In genomic region chr16:53503270-53503911, GRCh38 we compare ENCODE assay signal across 8 cellular contexts. TPM values are rescaled to one million over a fixed set of nuclear protein-coding genes. Genes with fewer than 3 reads are reported as not detected.
DNase-seq lines count a peak whose midpoint lies in the region; ATAC-seq and TF ChIP-seq lines count a peak whose summit lies in the region.

No MANE protein-coding gene starts in this region.

- ATAC-seq in HG03457 (IDR thresholded peaks at IDR 0.05; ENCODE audit: unreplicated experiment): peak; percentile 97

- peak; percentile 100 for DNase-seq in BJ (ENCODE audit: low read depth)
- peak; percentile 70 for DNase-seq in GM19240 (ENCODE audit: insufficient read length, low spot score)
- DNase-seq in NCI-H524 (lab: John Stamatoyannopoulos, UW): peak; percentile 100
- DNase-seq in activated CD4-positive, alpha-beta T cell treated with anti-CD3 and anti-CD28 coated beads for 4 hours: peak; percentile 99 to 100
- peak; percentile 99 for DNase-seq in kidney glomerular epithelial cell (lab: John Stamatoyannopoulos, UW)
- peak; percentile 99 to 100 for DNase-seq in stimulated activated CD4-positive, alpha-beta T cell treated with anti-CD3 and anti-CD28 coated beads, Interleukin-15, amount 100 ng/mL, for 48 hours (ENCODE audit: low read depth in 2 of 2)

- H3K36me3 ChIP-seq in BJ (ENCODE audit: control insufficient read depth, insufficient read depth, low read length): no peaks in the 10 kb centered on the region; the same call in 1 of the 2 replicates

- CTCF ChIA-PET in BJ (lab: Yijun Ruan, JAX): no interaction called here

- H3K27me3 ChIP-seq in BJ (ENCODE audit: control insufficient read depth, insufficient read depth, low read length): no peaks in the 10 kb centered on the region

- POLR2A ChIA-PET in BJ (lab: Charles Lee): interaction anchor here (0.5 to 1.5 kb wide), 2 partner anchors 9 to 1998 kb away, joined by 3 read pairs; no protein-coding TSS in a partner anchor

- TF ChIP-seq CTCF in BJ (IDR thresholded peaks at IDR 0.05; ENCODE audit: insufficient read depth, low read depth, low read length): no peak

- H3K4me3 ChIP-seq in BJ (ENCODE audit: low read depth, low read length): peak overlapping the region; percentile 90

- H3K27ac ChIP-seq in cingulate gyrus (ENCODE audit: low read depth, low read length): peak overlapping the region; percentile 96

RNA-seq across cellular contexts. Expression of gene AKTIP, which starts 0.4 kb away (rescaled TPM):
- polyA plus RNA-seq in BJ (2011; rRNA removed): 26.0 and 32.8 TPM in 2 replicates
- polyA minus RNA-seq in BJ (2011; rRNA and poly(A)+ RNA removed): 12.9 and 16.5 TPM in 2 replicates

Comparison
In these comparisons a context has a peak if more than half of its experiments do, and no peak if none do; other contexts are left out.
1. Peak in every context shown above with its lines: DNase-seq, ATAC-seq, H3K4me3 ChIP-seq and H3K27ac ChIP-seq.